ENCODE assay signal across 8 cellular contexts in genomic region chr4:56909083-56909981, GRCh38. TPM values are rescaled to one million over a fixed set of nuclear protein-coding genes. Genes with fewer than 3 reads are reported as not detected.
DNase-seq lines count a peak whose midpoint lies in the region; ATAC-seq, FAIRE-seq and TF ChIP-seq lines count a peak whose summit lies in the region.

No MANE protein-coding gene starts in this region.

- no peak for FAIRE-seq in small intestine (lab: Jason Lieb, UNC)

- POLR2A ChIA-PET in T-cell (lab: Charles Lee), result interaction anchor here (0.6 to 1.4 kb wide), 4 partner anchors 68 to 504 kb away, joined by 3 to 6 read pairs (median 5); partner anchors contain the start of gene NOA1 (in 2 of the 2)

- H3K27ac ChIP-seq in HL-60 (replicated peaks) (peak overlapping the region; percentile 98), caudate nucleus (ENCODE audit: low read depth, low read length) (peak overlapping the region; percentile 80), small intestine (ENCODE audit: low read depth in 1 of 2, low read length in 1 of 2) (peak overlapping the region; percentile 89 to 98)

- 0 to 1% (median 0%) methylated on average over 41 of the region's 41 CpGs for WGBS in small intestine, 3 donors

- peak overlapping the region; percentile 97 for H3K4me3 Mint-ChIP-seq in T-cell

- no peaks in the 10 kb centered on the region for H3K27me3 Mint-ChIP-seq in T-cell

- H3K27me3 ChIP-seq in HL-60 (ENCODE audit: insufficient read depth, poor library complexity, severe bottlenecking) (no peaks in the 10 kb centered on the region), small intestine (ENCODE audit: control insufficient read depth in 2 of 2, insufficient read depth in 2 of 2, low read length in 2 of 2) (no peaks in the 10 kb centered on the region)

- H3K27ac Mint-ChIP-seq in T-cell, result peak overlapping the region; percentile 97 to 98

- peak overlapping the region; percentile 73 for H3K4me3 ChIP-seq in HL-60 (replicated peaks; ENCODE audit: insufficient read depth, low read length)
- peak overlapping the region; percentile 87 to 97 for H3K4me3 ChIP-seq in small intestine (ENCODE audit: low read depth in 1 of 2, low read length in 2 of 2)

- TF ChIP-seq CTCF in HL-60 (IDR thresholded peaks at IDR 0.05; ENCODE audit: insufficient read depth, low read length), result no peak

- no peaks in the 10 kb centered on the region for H3K9me3 ChIP-seq in small intestine (ENCODE audit: control insufficient read depth, low read depth)

- peaks cover 48 to 63% (median 59%) of the 10 kb centered on the region in 3 donors for H3K4me1 Mint-ChIP-seq in T-cell

- no peaks in the 10 kb centered on the region for H3K9me3 Mint-ChIP-seq in T-cell

- CTCF ChIA-PET in T-cell (lab: Charles Lee), result interaction anchor here (0.6 to 4.2 kb wide), 7 partner anchors 9 to 522 kb away, joined by 3 to 22 read pairs (median 6); partner anchors contain the start of genes AASDH (in 1 of the 2), NOA1 (in 1 of the 2) and POLR2B (in 1 of the 2)

- H3K4me1 ChIP-seq in small intestine (ENCODE audit: control insufficient read depth in 2 of 2, insufficient read depth in 1 of 2, low read depth in 1 of 2, low read length in 1 of 2), result peaks cover 1 to 16% of the 10 kb centered on the region in 2 donors

- ATAC-seq in GM21360 (IDR thresholded peaks at IDR 0.05; ENCODE audit: unreplicated experiment), result peak; percentile 22
- ATAC-seq in T-cell (replicated peaks in 1 of 4), result peak; percentile 6 to 33 (median 24)

- H3K36me3 ChIP-seq in small intestine (ENCODE audit: control insufficient read depth in 2 of 2, insufficient read depth in 2 of 2, low read length in 2 of 2), result peaks cover 0 to 2% of the 10 kb centered on the region in 2 donors

- H3K36me3 Mint-ChIP-seq in T-cell, result peaks cover 8% of the 10 kb centered on the region

- peak; percentile 80 for DNase-seq in ELF-1 (ENCODE audit: low read depth, low spot score)
- peak in 1 of 2 experiments; percentile 66 for DNase-seq in HL-60 (ENCODE audit: low read depth in 1 of 2, low spot score in 1 of 2)
- DNase-seq in T-cell, result peak in 32 of 34 experiments; percentile 19 to 63 (median 39)
- DNase-seq in caudate nucleus (lab: John Stamatoyannopoulos, UW), result peak in 39 of 61 donors; percentile 5 to 72 (median 33)
- peak; percentile 43 for DNase-seq in iPS-NIHi7 (ENCODE audit: extremely low spot score)
- peak; percentile 53 for DNase-seq in small intestine
- DNase-seq in NCI-H1417 treated with DMSO at 0.1 percent for 48 hours (lab: John Stamatoyannopoulos, UW), result no peak

RNA-seq across cellular contexts. Expression of gene REST, which starts 1.6 kb away (rescaled TPM):
- total RNA-seq in T-cell, result 10 to 100 TPM; 57.0 to 72.1 (median 67.4) TPM
- polyA plus RNA-seq in small intestine, result 1 to 10 TPM; 3.8 to 5.4 (median 4.2) TPM
